28 cellular contexts compared by ENCODE assay signal in genomic region chr2:123085479-123085878, GRCh38.
"Had no signal": no experiment of that assay in that cellular context is flagged by ENCODE, and none has a peak within 500 bp of the region (broad histone marks: within the 10 kb centered on the region; RNA-seq: fewer than 3 reads in every experiment).

No MANE protein-coding gene starts in this region.

- H3K4me3 ChIP-seq: left lung, lower lobe of right lung, pancreas, prostate gland, skin epidermis, suprapubic skin, thoracic aorta, tibial artery, upper lobe of right lung had no signal

- FAIRE-seq: keratinocyte, pancreas, urothelium cell line had no signal

- DNase-seq: hippocampal formation; kidney glomerular epithelial cell; left cardiac atrium; left lung; lower lobe of right lung; mammary epithelial cell; mesenchymal stem cell; naive thymus-derived CD8-positive, alpha-beta T cell; nucleus accumbens; pancreas; posterior cingulate gyrus; retina; right cardiac atrium; stimulated activated CD4-positive, alpha-beta T cell treated with anti-CD3 and anti-CD28 coated beads, Interleukin-12 subunit alpha, Interleukin-12 subunit beta, amount 100 ng/mL, for 4 hours; stimulated activated CD4-positive, alpha-beta T cell treated with anti-CD3 and anti-CD28 coated beads, Interleukin-15, amount 100 ng/mL, for 24 hours; stimulated activated CD4-positive, alpha-beta T cell treated with anti-CD3 and anti-CD28 coated beads, Interleukin-2, amount 100 ng/mL, for 24 hours; stimulated activated CD4-positive, alpha-beta T cell treated with anti-CD3 and anti-CD28 coated beads, Interleukin-4, amount 100 ng/mL, for 1 hour; stimulated activated naive B cell treated with anti-CD40 and anti-IgM and Interleukin-4, amounts not matched to agents 10 μg/mL and 1 μg/mL and 100 μg/mL, for 72 hours; tibial artery; trophoblast cell; upper lobe of right lung had no signal

- H3K27ac ChIP-seq: left lung, lower lobe of right lung, pancreas, prostate gland, skin epidermis, suprapubic skin, thoracic aorta, tibial artery, upper lobe of right lung had no signal

- H3K4me1 ChIP-seq: left lung, lower lobe of right lung, pancreas, prostate gland, suprapubic skin, tibial artery, upper lobe of right lung had no signal

- H3K27me3 ChIP-seq: left lung, pancreas, suprapubic skin, tibial artery, upper lobe of right lung had no signal

- H3K36me3 ChIP-seq: left lung, lower lobe of right lung, pancreas, prostate gland, suprapubic skin, thoracic aorta, tibial artery, upper lobe of right lung had no signal

- H3K9me3 ChIP-seq: lower lobe of right lung, pancreas, prostate gland, suprapubic skin, thoracic aorta, tibial artery, upper lobe of right lung had no signal

- ATAC-seq: left cardiac atrium; left lung; lower lobe of right lung; naive thymus-derived CD8-positive, alpha-beta T cell; pancreas; right cardiac atrium; sciatic nerve; stimulated activated naive B cell treated with anti-CD40 and anti-IgM and Interleukin-4, amounts not matched to agents 10 μg/mL and 1 μg/mL and 100 μg/mL, for 72 hours; upper lobe of right lung had no signal
